9 cellular contexts compared by ENCODE assay signal in the genomic region with DNA sequence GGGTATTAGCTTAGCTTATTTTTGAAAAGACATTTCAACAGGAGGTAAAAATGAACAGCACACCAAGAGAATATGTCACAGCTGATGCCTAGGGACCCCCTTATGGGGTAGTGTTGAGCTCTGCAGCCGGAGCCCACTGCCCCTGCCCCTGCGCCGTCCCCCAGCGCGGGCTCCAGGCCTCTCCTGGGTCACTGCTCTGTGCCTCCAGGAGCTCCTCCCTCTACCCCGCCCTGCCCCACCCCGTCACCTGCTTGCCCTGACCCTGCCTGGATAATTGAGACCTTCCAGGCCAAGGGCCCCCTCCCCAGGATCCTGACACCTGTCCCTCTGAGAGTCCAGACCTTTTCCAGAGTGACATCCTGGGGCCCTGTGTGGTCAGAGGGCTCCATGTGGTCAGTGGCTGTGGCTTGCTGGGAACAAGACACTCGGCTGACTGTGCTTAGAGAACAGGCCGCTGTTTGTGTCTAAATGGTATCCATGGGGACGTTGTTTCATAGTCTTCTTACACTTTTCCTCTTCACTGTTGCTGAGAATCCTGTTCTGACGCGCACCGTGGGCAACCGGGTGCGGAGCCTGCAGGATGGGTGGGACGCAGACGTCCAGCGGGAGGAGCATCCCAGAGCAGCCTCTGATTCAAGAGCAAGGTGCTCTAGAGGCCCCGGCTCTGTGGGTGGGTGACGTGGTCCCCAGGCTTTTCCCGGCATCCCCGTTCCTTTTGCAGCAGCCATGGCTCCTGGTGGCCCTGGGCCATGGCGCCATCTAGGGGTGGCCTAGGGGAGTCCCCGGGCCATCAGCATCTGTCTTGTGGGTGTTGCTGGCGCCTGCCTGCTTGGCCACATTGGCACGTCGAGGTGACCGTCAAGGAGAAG. TPM values are rescaled to one million over a fixed set of nuclear protein-coding genes. Genes with fewer than 3 reads are reported as not detected.
DNase-seq lines count a peak whose midpoint lies in the region; ATAC-seq, FAIRE-seq and TF ChIP-seq lines count a peak whose summit lies in the region.
"Had no signal": no experiment of that assay in that cellular context is flagged by ENCODE, and none has a peak within 500 bp of the region (broad histone marks: within the 10 kb centered on the region; RNA-seq: fewer than 3 reads in every experiment).

No MANE protein-coding gene starts in this region.

- WGBS in SK-N-SH (ENCODE audit: low lambda C conversion rate), result 74% methylated on average over 9 of the region's 28 CpGs

- CTCF ChIA-PET in GM10248 (lab: Yijun Ruan, JAX) (interaction anchor here (0.7 to 1.5 kb wide), 3 partner anchors 10 to 12 kb away, joined by 4 to 6 read pairs (median 6); no protein-coding TSS in a partner anchor), SK-N-SH (lab: Yijun Ruan, JAX) (interaction anchor here (1.0 to 2.7 kb wide), 4 partner anchors 8 to 32 kb away, joined by 3 to 11 read pairs (median 6); no protein-coding TSS in a partner anchor)

- ATAC-seq in HG02870 (IDR thresholded peaks at IDR 0.05; ENCODE audit: unreplicated experiment) (no peak), HG03159 (IDR thresholded peaks at IDR 0.05; ENCODE audit: unreplicated experiment) (no peak)

- no peaks in the 10 kb centered on the region for H3K36me3 ChIP-seq in SK-N-SH (replicated peaks in 1 of 2; ENCODE audit: control insufficient read depth in 1 of 2, insufficient read depth in 2 of 2, low read length in 1 of 2)
- H3K36me3 ChIP-seq in kidney (ENCODE audit: control insufficient read depth in 1 of 2, insufficient read depth in 2 of 2, low read length in 2 of 2), result peaks cover 4 to 5% of the 10 kb centered on the region in 2 donors

- intact Hi-C loops in kidney (cut with DNase I), result no loop called here

- peaks cover 6% of the 10 kb centered on the region; the same call in 1 of the 2 replicates for H4K20me1 ChIP-seq in SK-N-SH (ENCODE audit: insufficient read depth)

- H3K27me3 ChIP-seq in SK-N-SH (ENCODE audit: insufficient read depth), result no peaks in the 10 kb centered on the region

- FAIRE-seq in kidney (lab: Jason Lieb, UNC), result no peak

- H3K4me2 ChIP-seq in SK-N-SH, result no peak overlapping the region

- no peak overlapping the region for H3K9ac ChIP-seq in SK-N-SH
- no peak overlapping the region for H3K9ac ChIP-seq in kidney (ENCODE audit: low read length in 2 of 2)

- H3K4me1 ChIP-seq in SK-N-SH (ENCODE audit: control insufficient read depth in 1 of 2, insufficient read depth in 2 of 2, low read depth in 1 of 2, low read length in 1 of 2), result no peaks in the 10 kb centered on the region; a peak in 1 of 4 replicates
- peaks cover 0 to 5% of the 10 kb centered on the region in 2 donors for H3K4me1 ChIP-seq in kidney (ENCODE audit: control insufficient read depth in 1 of 2, insufficient read depth in 1 of 2, low read depth in 1 of 2, low read length in 2 of 2)

- in situ Hi-C loops in astrocyte of the spinal cord (cut with HindIII; ENCODE audit: low sequenced_read_pairs), result no loop called here

- H3K4me3 ChIP-seq in SK-N-SH (ENCODE audit: low read depth in 2 of 2, low read length in 1 of 2) (no peak overlapping the region), astrocyte of the spinal cord (ENCODE audit: low read depth, low read length) (no peak overlapping the region), kidney (ENCODE audit: low read length in 2 of 2) (no peak overlapping the region)

- no peak for DNase-seq in GM10248 (ENCODE audit: extremely low spot score)
- peak; percentile 78 for DNase-seq in SK-N-SH
- DNase-seq in astrocyte of the spinal cord (ENCODE audit: low read depth, low spot score), result peak; percentile 26
- peak; percentile 86 for DNase-seq in kidney
- peak; percentile 38 to 63 for DNase-seq in stimulated activated CD4-positive, alpha-beta T cell treated with anti-CD3 and anti-CD28 coated beads, Interleukin-4, amount 100 ng/mL, for 4 hours
- no peak for DNase-seq in ureter (ENCODE audit: low spot score)

- POLR2A ChIA-PET in GM10248 (lab: Yijun Ruan, JAX) (no interaction called here), SK-N-SH (lab: Yijun Ruan, JAX) (no interaction called here)

- H3K9me2 ChIP-seq in SK-N-SH, result no peaks in the 10 kb centered on the region

- TF ChIP-seq RAD21 in SK-N-SH (IDR thresholded peaks at IDR 0.05; ENCODE audit: low read length), result peak; percentile 58

- TF ChIP-seq CTCF in GM10248 (IDR thresholded peaks at IDR 0.05; ENCODE audit: control extremely low read depth, extremely low read depth, low read depth, missing control alignments) (peak; percentile 30), SK-N-SH (IDR thresholded peaks at IDR 0.05) (peak; percentile 58), astrocyte of the spinal cord (IDR thresholded peaks at IDR 0.05; ENCODE audit: low read depth, low read length) (peak; percentile 63), kidney (IDR thresholded peaks at IDR 0.05; ENCODE audit: borderline replicate concordance, extremely low read depth, insufficient read depth) (peak; percentile 75)

- no peaks in the 10 kb centered on the region for H3F3A ChIP-seq in SK-N-SH (replicated peaks; ENCODE audit: insufficient read depth)

- no peaks in the 10 kb centered on the region for H3K9me3 ChIP-seq in SK-N-SH
- no peaks in the 10 kb centered on the region for H3K9me3 ChIP-seq in kidney (ENCODE audit: control insufficient read depth in 1 of 2, low read length in 2 of 2)

- H2AFZ ChIP-seq in SK-N-SH (ENCODE audit: low read depth), result no peak overlapping the region

- H3K27ac ChIP-seq in SK-N-SH (ENCODE audit: low read depth in 2 of 2, low read length in 1 of 2) (no peak overlapping the region), kidney (ENCODE audit: low read depth in 2 of 2, low read length in 2 of 2) (peak overlapping the region in 1 of 2 donors; percentile 14)

- TF ChIP-seq EP300 in SK-N-SH (IDR thresholded peaks at IDR 0.05; ENCODE audit: borderline replicate concordance in 1 of 2, low read depth in 1 of 2, low read length in 1 of 2), result no peak

- peaks cover 8% of the 10 kb centered on the region for H3K79me2 ChIP-seq in SK-N-SH (ENCODE audit: insufficient read depth)

TF ChIP-seq in SK-N-SH, 30 proteins besides CTCF, POLR2A, EP300 and RAD21:
- TF ChIP-seq GABPA (IDR thresholded peaks at IDR 0.05; ENCODE audit: low read depth), result no peak
- no peak for TF ChIP-seq ELF1 (IDR thresholded peaks at IDR 0.05)
- peak; percentile 28 for TF ChIP-seq SMC3 (IDR thresholded peaks at IDR 0.05; ENCODE audit: low read depth, low read length)

RNA-seq across cellular contexts. Expression of a gene that starts 20.0 kb away (rescaled TPM):
- polyA plus RNA-seq in SK-N-SH (2012; rRNA removed) (0.10 and 0.16 TPM in 2 replicates), kidney (ENCODE audit: insufficient read depth, low read depth, low replicate concordance) (1.8 TPM)
- 0.09 and 0.10 TPM in 2 replicates for polyA plus RNA-seq in SK-N-SH (2012; cell fraction: cytosol; rRNA removed)
- polyA plus RNA-seq in SK-N-SH (2012; cell fraction: nucleus; rRNA removed), result 0.37 and 1.4 TPM in 2 replicates
- total RNA-seq in kidney (0.69 TPM), ureter (0.65 TPM)
- total RNA-seq: RPMI7951 had no signal

RNA-seq across cellular contexts. Expression of a gene that starts 20.9 kb away (rescaled TPM):
- polyA plus RNA-seq in SK-N-SH (2012; rRNA removed) (12.1 and 13.0 TPM in 2 replicates), kidney (ENCODE audit: insufficient read depth, low read depth, low replicate concordance) (18.1 TPM)
- polyA plus RNA-seq in SK-N-SH (2012; cell fraction: cytosol; rRNA removed), result 5.0 and 8.5 TPM in 2 replicates
- 26.7 and 31.3 TPM in 2 replicates for polyA plus RNA-seq in SK-N-SH (2012; cell fraction: nucleus; rRNA removed)
- total RNA-seq in kidney (24.0 TPM), ureter (39.2 TPM)

RNA-seq across cellular contexts. Expression of a gene that starts 25.4 kb away (rescaled TPM):
- 158 and 167 TPM in 2 replicates for polyA plus RNA-seq in SK-N-SH (2012; rRNA removed)
- polyA plus RNA-seq in SK-N-SH (2012; cell fraction: cytosol; rRNA removed), result 83.5 and 115 TPM in 2 replicates
- 144 and 254 TPM in 2 replicates for polyA plus RNA-seq in SK-N-SH (2012; cell fraction: nucleus; rRNA removed)
- total RNA-seq in kidney, result 44.2 TPM
- 183 TPM for polyA plus RNA-seq in kidney (ENCODE audit: insufficient read depth, low read depth, low replicate concordance)
- 48.3 TPM for total RNA-seq in ureter

RNA-seq across cellular contexts. Expression of a gene that starts 30.9 kb away (rescaled TPM):
- polyA plus RNA-seq in SK-N-SH (2012; rRNA removed) (34.0 and 36.9 TPM in 2 replicates), kidney (ENCODE audit: insufficient read depth, low read depth, low replicate concordance) (265 TPM)
- polyA plus RNA-seq in SK-N-SH (2012; cell fraction: cytosol; rRNA removed), result 14.2 and 20.8 TPM in 2 replicates
- 40.2 and 60.8 TPM in 2 replicates for polyA plus RNA-seq in SK-N-SH (2012; cell fraction: nucleus; rRNA removed)
- total RNA-seq in kidney (36.9 TPM), ureter (40.4 TPM)

RNA-seq across cellular contexts. Expression of a gene that starts 38.4 kb away (rescaled TPM):
- polyA plus RNA-seq in SK-N-SH (2012; rRNA removed) (30.5 and 32.0 TPM in 2 replicates), kidney (ENCODE audit: insufficient read depth, low read depth, low replicate concordance) (10.6 TPM)
- 4.7 and 7.3 TPM in 2 replicates for polyA plus RNA-seq in SK-N-SH (2012; cell fraction: cytosol; rRNA removed)
- polyA plus RNA-seq in SK-N-SH (2012; cell fraction: nucleus; rRNA removed), result 255 and 330 TPM in 2 replicates
- total RNA-seq in kidney (51.6 TPM), ureter (53.3 TPM)

Comparison
In these comparisons a context has a peak if more than half of its experiments do, and no peak if none do; other contexts are left out.
1. DNase-seq: peak in SK-N-SH (single experiment), astrocyte of the spinal cord (single experiment), kidney (single experiment) and stimulated activated CD4-positive, alpha-beta T cell treated with anti-CD3 and anti-CD28 coated beads, Interleukin-4, amount 100 ng/mL, for 4 hours (2 of 2); none in GM10248 (single experiment) and ureter (single experiment).
2. Peak in every context shown above with its lines, with median percentiles within 50 percentile points of each other: CTCF ChIP-seq.